Comparison of ENCODE assay signal across 7 cellular contexts in the genomic region with DNA sequence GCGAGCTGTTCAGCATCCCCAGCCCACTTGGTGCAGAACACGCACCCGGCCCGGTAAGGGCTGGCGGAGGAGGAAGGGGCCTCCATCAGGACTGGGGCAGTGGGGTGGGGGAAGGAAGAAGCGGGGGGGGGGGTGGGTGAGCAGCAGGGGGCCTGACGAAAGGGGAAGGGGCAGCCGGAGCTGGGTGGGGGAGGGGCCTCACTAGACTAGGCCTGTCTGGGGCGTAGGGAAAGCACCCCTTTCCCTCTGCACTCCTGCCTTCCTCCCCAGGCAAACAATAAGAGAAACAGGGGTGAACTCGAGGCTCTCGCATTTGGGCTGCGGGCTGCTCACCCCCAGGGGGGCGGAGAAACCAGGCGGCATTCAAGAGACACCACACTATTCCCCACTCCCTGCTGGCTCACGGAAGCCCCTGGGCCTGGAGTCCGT.
A peak's percentile ranks its signal among the peaks of the same experiment; 100 is the strongest.
DNase-seq lines count a peak whose midpoint lies in the region; ATAC-seq and TF ChIP-seq lines count a peak whose summit lies in the region.

No MANE protein-coding gene starts in this region.

- intact Hi-C loops in activated B cell treated with CpG ODN at 0.5 μM for 24 hours (cut with micrococcal nuclease) (loop anchor here (2.0 to 5.0 kb wide), 2 partner anchors 50 to 271 kb away; no protein-coding TSS in a partner anchor), esophagus muscularis mucosa (cut with DNase I) (no loop called here), sciatic nerve (cut with DNase I) (no loop called here)

- ATAC-seq in GM21367 (IDR thresholded peaks at IDR 0.05; ENCODE audit: unreplicated experiment): peak; percentile 23
- peak; percentile 21 for ATAC-seq in activated B cell treated with CpG ODN at 0.5 μM for 24 hours (ENCODE audit: low read depth)
- ATAC-seq in sciatic nerve: peak; percentile 18
- no peak for ATAC-seq in HG02759 (IDR thresholded peaks at IDR 0.05; ENCODE audit: unreplicated experiment)
- no peak for ATAC-seq in HG02798 (IDR thresholded peaks at IDR 0.05; ENCODE audit: poor library complexity, unreplicated experiment)

- TF ChIP-seq CTCF in activated B cell treated with CpG ODN at 0.5 μM for 24 hours (IDR thresholded peaks at IDR 0.05) (no peak), esophagus muscularis mucosa (IDR thresholded peaks at IDR 0.05) (no peak)

- peaks cover 28 to 39% (median 33%) of the 10 kb centered on the region in 4 donors for H3K36me3 ChIP-seq in esophagus muscularis mucosa

- CTCF ChIA-PET in activated B cell treated with CpG ODN at 0.5 μM for 24 hours (lab: Charles Lee): interaction anchor here (0.9 to 1.2 kb wide), 2 partner anchors 20 to 28 kb away, joined by 3 to 4 read pairs; no protein-coding TSS in a partner anchor

- H3K4me3 Mint-ChIP-seq in activated B cell treated with CpG ODN at 0.5 μM for 24 hours: peak overlapping the region; percentile 78

- H3K36me3 Mint-ChIP-seq in activated B cell treated with CpG ODN at 0.5 μM for 24 hours (ENCODE audit: low read depth): peaks cover 36% of the 10 kb centered on the region

- no peaks in the 10 kb centered on the region for H3K9me3 ChIP-seq in esophagus muscularis mucosa

- POLR2A ChIA-PET in activated B cell treated with CpG ODN at 0.5 μM for 24 hours (lab: Charles Lee): interaction anchor here (0.6 to 2.5 kb wide), 6 partner anchors 23 to 111 kb away, joined by 3 to 9 read pairs (median 3); no protein-coding TSS in a partner anchor

- peaks cover 29% of the 10 kb centered on the region for H3K4me1 Mint-ChIP-seq in activated B cell treated with CpG ODN at 0.5 μM for 24 hours

- H3K27ac ChIP-seq in esophagus muscularis mucosa (replicated peaks in 1 of 4): peak overlapping the region; percentile 78 to 86 (median 84)

- DNase-seq in activated B cell treated with CpG ODN at 0.5 μM for 24 hours (no peak), esophagus muscularis mucosa (ENCODE audit: extremely low spot score) (no peak), sciatic nerve (ENCODE audit: low spot score) (no peak), GF-D8 (lab: John Stamatoyannopoulos, UW) (no peak)

- no peaks in the 10 kb centered on the region for H3K27me3 Mint-ChIP-seq in activated B cell treated with CpG ODN at 0.5 μM for 24 hours

- no peaks in the 10 kb centered on the region for H3K27me3 ChIP-seq in esophagus muscularis mucosa

- H3K4me1 ChIP-seq in esophagus muscularis mucosa: peaks cover 17 to 30% (median 24%) of the 10 kb centered on the region in 4 donors

- no peak for TF ChIP-seq EP300 in esophagus muscularis mucosa (IDR thresholded peaks at IDR 0.05)

- H3K9me3 Mint-ChIP-seq in activated B cell treated with CpG ODN at 0.5 μM for 24 hours: no peaks in the 10 kb centered on the region

- WGBS in esophagus muscularis mucosa: 43% methylated on average over 13 of the region's 16 CpGs

- TF ChIP-seq POLR2A in esophagus muscularis mucosa (IDR thresholded peaks at IDR 0.05; ENCODE audit: low read depth): no peak

- H3K27ac Mint-ChIP-seq in activated B cell treated with CpG ODN at 0.5 μM for 24 hours: peak overlapping the region; percentile 66

- peak overlapping the region; percentile 68 to 79 (median 71) for H3K4me3 ChIP-seq in esophagus muscularis mucosa

Comparison
In these comparisons a context has a peak if more than half of its experiments do, and no peak if none do; other contexts are left out.
1. ATAC-seq: peak in GM21367 (single experiment), activated B cell treated with CpG ODN at 0.5 μM for 24 hours (single experiment) and sciatic nerve (single experiment); none in HG02759 (single experiment) and HG02798 (single experiment).